Comparison of ENCODE assay signal across 8 cellular contexts in the genomic region with DNA sequence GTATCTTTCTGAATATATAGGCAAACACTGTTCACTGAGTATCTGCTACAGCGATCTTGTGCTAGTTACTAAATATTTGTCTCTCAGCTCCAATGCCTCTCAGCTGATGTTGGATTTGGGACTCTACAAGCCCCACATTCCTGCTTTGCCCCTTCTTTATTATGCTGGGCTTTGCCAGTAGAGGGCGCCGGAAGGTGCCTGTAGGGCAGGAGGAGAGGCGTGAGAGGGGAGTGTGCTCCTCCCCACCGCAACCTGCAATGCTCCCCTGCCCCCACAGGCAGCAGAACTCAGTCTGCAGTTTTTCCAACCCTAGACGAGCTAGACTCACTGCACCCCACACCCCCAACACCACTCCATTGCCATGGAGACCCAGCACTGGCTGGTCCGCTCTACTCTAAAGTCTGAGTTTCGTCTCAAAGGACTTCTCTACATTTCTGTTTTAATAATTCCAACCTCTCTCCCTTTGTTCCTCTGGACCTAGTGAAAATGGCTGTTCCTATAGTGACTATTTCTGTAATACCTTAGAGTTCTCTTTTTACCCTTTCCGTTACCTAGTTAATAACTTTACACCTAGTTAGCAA.
DNase-seq lines count a peak whose midpoint lies in the region; ATAC-seq and TF ChIP-seq lines count a peak whose summit lies in the region.

No MANE protein-coding gene starts in this region.

- H4K20me1 ChIP-seq in MM.1S (ENCODE audit: insufficient read depth, low read length), result no peaks in the 10 kb centered on the region

- DNase-seq in G401 (ENCODE audit: low spot score) (peak; percentile 2), MM.1S (no peak), colonic mucosa (peak; percentile 25), upper lobe of right lung (peak; percentile 87), CD1c-positive myeloid dendritic cell (ENCODE audit: extremely low spot score) (no peak), psoas muscle (no peak), kidney glomerular epithelial cell (lab: John Stamatoyannopoulos, UW) (no peak)

- 50 to 60% (median 58%) methylated on average over 9 of the region's 9 CpGs for WGBS in psoas muscle, 3 donors

- H3K9ac ChIP-seq in MM.1S (ENCODE audit: low read length) (no peak overlapping the region), colonic mucosa (ENCODE audit: low read depth in 2 of 2, low read length in 2 of 2) (no peak overlapping the region)

- H3K36me3 ChIP-seq in MM.1S (replicated peaks; ENCODE audit: insufficient read depth, low read length) (no peaks in the 10 kb centered on the region), colonic mucosa (no peaks in the 10 kb centered on the region), upper lobe of right lung (no peaks in the 10 kb centered on the region), psoas muscle (ENCODE audit: insufficient read depth in 1 of 2, low read depth in 1 of 2) (no peaks in the 10 kb centered on the region)

- ATAC-seq in GM21526 (IDR thresholded peaks at IDR 0.05; ENCODE audit: low FRiP score, unreplicated experiment) (peak; percentile 86), upper lobe of right lung (peak; percentile 91), psoas muscle (no peak)

- H3K4me3 ChIP-seq in MM.1S (ENCODE audit: low read length) (no peak overlapping the region), colonic mucosa (no peak overlapping the region), upper lobe of right lung (no peak overlapping the region), psoas muscle (no peak overlapping the region)

- H3F3A ChIP-seq in MM.1S (ENCODE audit: insufficient read depth, low read length), result no peaks in the 10 kb centered on the region

- H3K79me2 ChIP-seq in MM.1S (ENCODE audit: low read length), result no peaks in the 10 kb centered on the region

- H3K4me1 ChIP-seq in MM.1S (ENCODE audit: low read length) (no peaks in the 10 kb centered on the region), colonic mucosa (no peaks in the 10 kb centered on the region), upper lobe of right lung (peaks cover 4% of the 10 kb centered on the region), psoas muscle (no peaks in the 10 kb centered on the region)

- H3K9me2 ChIP-seq in MM.1S (replicated peaks; ENCODE audit: insufficient read depth, low read length), result no peaks in the 10 kb centered on the region

- in situ Hi-C loops in G401 (cut with HindIII; ENCODE audit: low sequenced_read_pairs), result no loop called here

- H3K9me3 ChIP-seq in MM.1S (replicated peaks; ENCODE audit: insufficient read depth, low read length) (no peaks in the 10 kb centered on the region), colonic mucosa (no peaks in the 10 kb centered on the region), upper lobe of right lung (no peaks in the 10 kb centered on the region), psoas muscle (no peaks in the 10 kb centered on the region)

- peak; percentile 41 for TF ChIP-seq CTCF in MM.1S (IDR thresholded peaks at IDR 0.05; ENCODE audit: low read length)
- peak; percentile 44 for TF ChIP-seq CTCF in colonic mucosa (IDR thresholded peaks at IDR 0.05)
- peak; percentile 62 for TF ChIP-seq CTCF in upper lobe of right lung (IDR thresholded peaks at IDR 0.05)
- TF ChIP-seq CTCF in psoas muscle (IDR thresholded peaks at IDR 0.05), result no peak

- H3K27ac ChIP-seq in MM.1S (ENCODE audit: low read length) (no peak overlapping the region), colonic mucosa (no peak overlapping the region), upper lobe of right lung (peak overlapping the region; percentile 47), psoas muscle (no peak overlapping the region)

- H2AFZ ChIP-seq in MM.1S (ENCODE audit: low read length), result no peak overlapping the region

- intact Hi-C loops in colonic mucosa (cut with DNase I) (no loop called here), upper lobe of right lung (cut with DNase I) (no loop called here), psoas muscle (cut with DNase I) (no loop called here)

- H3K27me3 ChIP-seq in MM.1S (replicated peaks; ENCODE audit: insufficient read depth, low read length), result no peaks in the 10 kb centered on the region
- no peaks in the 10 kb centered on the region for H3K27me3 ChIP-seq in colonic mucosa
- no peaks in the 10 kb centered on the region for H3K27me3 ChIP-seq in upper lobe of right lung
- H3K27me3 ChIP-seq in psoas muscle (ENCODE audit: insufficient read depth in 3 of 3, low read length in 2 of 3), result no peaks in the 10 kb centered on the region

- H3K4me2 ChIP-seq in MM.1S (ENCODE audit: low read depth, low read length), result no peak overlapping the region

Comparison
In these comparisons a context has a peak if more than half of its experiments do, and no peak if none do; other contexts are left out.
1. DNase-seq: peak in G401 (single experiment), colonic mucosa (single experiment) and upper lobe of right lung (single experiment); none in MM.1S (single experiment), CD1c-positive myeloid dendritic cell (single experiment), psoas muscle (0 of 2) and kidney glomerular epithelial cell (single experiment).
2. ATAC-seq: peak in GM21526 (single experiment) and upper lobe of right lung (single experiment); none in psoas muscle (0 of 4).